In genomic region chr19:38036707-38037106, GRCh38 we compare ENCODE assay signal across 13 cellular contexts.
DNase-seq lines count a peak whose midpoint lies in the region; ATAC-seq and TF ChIP-seq lines count a peak whose summit lies in the region.
"Had no signal": no experiment of that assay in that cellular context is flagged by ENCODE, and none has a peak within 500 bp of the region (broad histone marks: within the 10 kb centered on the region; RNA-seq: fewer than 3 reads in every experiment).

No MANE protein-coding gene starts in this region.

- peak overlapping the region; percentile 34 for H3K4me3 ChIP-seq in OCI-LY1 (ENCODE audit: low read depth, low read length, poor library complexity, severe bottlenecking)
- no peak overlapping the region for H3K4me3 ChIP-seq in endodermal cell (ENCODE audit: low read length)
- H3K4me3 ChIP-seq in skeletal muscle tissue (ENCODE audit: low read length in 3 of 3), result peak overlapping the region in 2 of 3 donors; percentile 55 to 58
- no peak overlapping the region for H3K4me3 ChIP-seq in H7 (ENCODE audit: insufficient read depth, low read depth, low read length)

- DNase-seq in NCI-H510A treated with DMSO at 0.1 percent for 48 hours (lab: John Stamatoyannopoulos, UW) (peak; percentile 82), NCI-H510A (lab: John Stamatoyannopoulos, UW) (no peak), endodermal cell (no peak), HT-29 (ENCODE audit: low spot score) (no peak), H7 (no peak)
- DNase-seq: ACHN; activated CD4-positive, alpha-beta T cell treated with anti-CD3 and anti-CD28 coated beads, Interleukin-2, amount 50 U/mL, for 48 hours; activated effector memory CD4-positive, alpha-beta T cell treated with anti-CD3 and anti-CD28 coated beads, Interleukin-2, amount 50 U/mL, for 16 hours; T1000 had no signal

- H4K20me1 ChIP-seq in OCI-LY1 (ENCODE audit: insufficient read depth, low read length), result no peaks in the 10 kb centered on the region

- H3K27me3 Mint-ChIP-seq in endodermal cell (ENCODE audit: insufficient read depth), result no peaks in the 10 kb centered on the region
- H3K27me3 Mint-ChIP-seq: stimulated activated naive CD8-positive, alpha-beta T cell treated with anti-CD3 and anti-CD28 coated beads, Interleukin-15, Interleukin-2, amounts not matched to agents 100 ng/mL and 50 ng/mL, for 24 hours had no signal

- H3K36me3 ChIP-seq in OCI-LY1 (ENCODE audit: insufficient read depth, low read length), result peaks cover 9% of the 10 kb centered on the region
- no peaks in the 10 kb centered on the region for H3K36me3 ChIP-seq in endodermal cell (ENCODE audit: control insufficient read depth, insufficient read depth, low read length)
- no peaks in the 10 kb centered on the region for H3K36me3 ChIP-seq in skeletal muscle tissue (ENCODE audit: control insufficient read depth in 3 of 3, insufficient read depth in 3 of 3, low read length in 3 of 3)
- no peaks in the 10 kb centered on the region for H3K36me3 ChIP-seq in H7 (replicated peaks; ENCODE audit: control insufficient read depth, insufficient read depth, low read length)

- peak overlapping the region; percentile 59 for H3K4me2 ChIP-seq in OCI-LY1 (ENCODE audit: low read length)

- H3K36me3 Mint-ChIP-seq in endodermal cell (ENCODE audit: low read depth), result peaks cover 2% of the 10 kb centered on the region

- 81 to 87% methylated on average over 5 to 6 of the region's 7 CpGs for WGBS in endodermal cell (ENCODE audit: insufficient coverage in 1 of 2, insufficient read length in 1 of 2), 2 experiments

- peaks cover 7% of the 10 kb centered on the region for H3F3A ChIP-seq in OCI-LY1 (ENCODE audit: insufficient read depth, low read length)

- no peak for TF ChIP-seq CTCF in OCI-LY1 (IDR thresholded peaks at IDR 0.05; ENCODE audit: low read length)
- no peak for TF ChIP-seq CTCF in endodermal cell (conservative IDR thresholded peaks at IDR 0.05)

- peaks cover 70% of the 10 kb centered on the region for H3K4me1 ChIP-seq in OCI-LY1 (ENCODE audit: insufficient read depth, low read length, severe bottlenecking)
- H3K4me1 ChIP-seq in endodermal cell (ENCODE audit: control insufficient read depth, insufficient read depth, low read length), result no peaks in the 10 kb centered on the region
- peaks cover 21 to 29% (median 28%) of the 10 kb centered on the region in 3 donors for H3K4me1 ChIP-seq in skeletal muscle tissue (ENCODE audit: control insufficient read depth in 3 of 3, insufficient read depth in 3 of 3, low read length in 3 of 3)

- no peaks in the 10 kb centered on the region for H3K9me2 ChIP-seq in OCI-LY1 (ENCODE audit: low read depth, low read length)

- H3K9me3 Mint-ChIP-seq in endodermal cell, result peaks cover 4% of the 10 kb centered on the region
- H3K9me3 Mint-ChIP-seq: stimulated activated naive CD8-positive, alpha-beta T cell treated with anti-CD3 and anti-CD28 coated beads, Interleukin-15, Interleukin-2, amounts not matched to agents 100 ng/mL and 50 ng/mL, for 24 hours had no signal

- no peak overlapping the region for H2AFZ ChIP-seq in OCI-LY1 (ENCODE audit: low read length)

- H3K9ac ChIP-seq in OCI-LY1 (ENCODE audit: low read length), result peak overlapping the region; percentile 56
- no peak overlapping the region for H3K9ac ChIP-seq in endodermal cell (ENCODE audit: extremely low read depth, low read length, poor library complexity, severe bottlenecking)
- H3K9ac ChIP-seq in skeletal muscle tissue (ENCODE audit: low read depth in 1 of 3, low read length in 3 of 3), result peak overlapping the region; percentile 15 to 81 (median 44)

- H3K4me3 Mint-ChIP-seq in endodermal cell, result no peak overlapping the region
- H3K4me3 Mint-ChIP-seq: stimulated activated naive CD8-positive, alpha-beta T cell treated with anti-CD3 and anti-CD28 coated beads, Interleukin-15, Interleukin-2, amounts not matched to agents 100 ng/mL and 50 ng/mL, for 24 hours had no signal

- H3K4me1 Mint-ChIP-seq in endodermal cell, result peaks cover 17% of the 10 kb centered on the region

- H3K27me3 ChIP-seq in OCI-LY1 (ENCODE audit: insufficient read depth, low read length) (no peaks in the 10 kb centered on the region), endodermal cell (ENCODE audit: control insufficient read depth, insufficient read depth, low read length, poor library complexity, severe bottlenecking) (no peaks in the 10 kb centered on the region), skeletal muscle tissue (ENCODE audit: control insufficient read depth in 3 of 3, insufficient read depth in 3 of 3, low read length in 3 of 3) (no peaks in the 10 kb centered on the region), H7 (ENCODE audit: control insufficient read depth, insufficient read depth, low read length) (no peaks in the 10 kb centered on the region)

- H3K27ac Mint-ChIP-seq in endodermal cell, result peak overlapping the region; percentile 30

- H3K9me3 ChIP-seq in OCI-LY1 (ENCODE audit: low read length) (no peaks in the 10 kb centered on the region), endodermal cell (ENCODE audit: control insufficient read depth, low read length) (no peaks in the 10 kb centered on the region), skeletal muscle tissue (ENCODE audit: control insufficient read depth in 3 of 3, low read length in 3 of 3) (no peaks in the 10 kb centered on the region)

- H3K79me2 ChIP-seq in OCI-LY1 (ENCODE audit: insufficient read depth, low read length), result no peaks in the 10 kb centered on the region

- no peak for ATAC-seq in HG03135 (IDR thresholded peaks at IDR 0.05; ENCODE audit: unreplicated experiment)

- H3K27ac ChIP-seq in OCI-LY1 (ENCODE audit: low read depth, low read length, poor library complexity, severe bottlenecking) (peak overlapping the region; percentile 97), endodermal cell (ENCODE audit: low read depth, low read length) (peak overlapping the region; percentile 4), skeletal muscle tissue (ENCODE audit: low read depth, low read length) (peak overlapping the region; percentile 60)

Comparison
In these comparisons a context has a peak if more than half of its experiments do, and no peak if none do; other contexts are left out.
1. H3K27ac ChIP-seq: peak in every context shown above with its lines; median percentile 97 in OCI-LY1; 60 in skeletal muscle tissue; 4 in endodermal cell.
2. H3K4me3 ChIP-seq: peak in OCI-LY1 (single experiment) and skeletal muscle tissue (2 of 3); none in endodermal cell (single experiment) and H7 (single experiment).